13 cellular contexts compared by ENCODE assay signal in genomic region chr9:34197756-34198711, GRCh38. TPM values are rescaled to one million over a fixed set of nuclear protein-coding genes. Genes with fewer than 3 reads are reported as not detected.
DNase-seq lines count a peak whose midpoint lies in the region; ATAC-seq and TF ChIP-seq lines count a peak whose summit lies in the region.
"Had no signal": no experiment of that assay in that cellular context is flagged by ENCODE, and none has a peak within 500 bp of the region (broad histone marks: within the 10 kb centered on the region; RNA-seq: fewer than 3 reads in every experiment).

No MANE protein-coding gene starts in this region.

- no peak overlapping the region for H3K27ac ChIP-seq in esophagus muscularis mucosa (replicated peaks in 1 of 4)

- H3K9ac ChIP-seq in NT2/D1 (ENCODE audit: insufficient read length, low read depth), result peak overlapping the region; percentile 28

- H3K4me3 Mint-ChIP-seq in activated T-cell treated with anti-CD3 and anti-CD28 coated beads, Interleukin-2, amount 50 U/mL, for 72 hours, result no peak overlapping the region
- no peak overlapping the region for H3K4me3 Mint-ChIP-seq in glutamatergic neuron (ENCODE audit: unreplicated experiment)
- no peak overlapping the region for H3K4me3 Mint-ChIP-seq in stimulated activated effector memory CD8-positive, alpha-beta T cell treated with anti-CD3 and anti-CD28 coated beads, Interleukin-12 subunit alpha, Interleukin-12 subunit beta, amount 100 ng/mL, for 72 hours
- H3K4me3 Mint-ChIP-seq: T-helper 1 cell treated with Interleukin-12 subunit alpha and Interleukin-12 subunit beta and Interleukin-4 antibody, amounts not matched to agents 30 μg/mL and 1 μg/mL, for 36 hours had no signal

- peak overlapping the region; percentile 72 for H3K27ac Mint-ChIP-seq in activated T-cell treated with anti-CD3 and anti-CD28 coated beads, Interleukin-2, amount 50 U/mL, for 72 hours
- no peak overlapping the region for H3K27ac Mint-ChIP-seq in glutamatergic neuron (ENCODE audit: unreplicated experiment)
- peak overlapping the region; percentile 74 for H3K27ac Mint-ChIP-seq in stimulated activated effector memory CD8-positive, alpha-beta T cell treated with anti-CD3 and anti-CD28 coated beads, Interleukin-12 subunit alpha, Interleukin-12 subunit beta, amount 100 ng/mL, for 72 hours
- H3K27ac Mint-ChIP-seq: T-helper 1 cell treated with Interleukin-12 subunit alpha and Interleukin-12 subunit beta and Interleukin-4 antibody, amounts not matched to agents 30 μg/mL and 1 μg/mL, for 36 hours had no signal

- DNase-seq in activated T-cell treated with anti-CD3 and anti-CD28 coated beads, Interleukin-2, amount 50 U/mL, for 72 hours, result no peak
- DNase-seq in activated T-cell treated with anti-CD3 and anti-CD28 coated beads, Interleukin-2, amount 50 U/mL, for 1 hour, result no peak
- DNase-seq in NT2/D1 (ENCODE audit: low read depth, low spot score), result peak; percentile 59
- DNase-seq in glutamatergic neuron, result peak; percentile 19
- DNase-seq in stimulated activated effector memory CD8-positive, alpha-beta T cell treated with anti-CD3 and anti-CD28 coated beads, Interleukin-12 subunit alpha, Interleukin-12 subunit beta, amount 100 ng/mL, for 72 hours (ENCODE audit: low spot score in 2 of 2), result no peak
- no peak for DNase-seq in activated CD4-positive, alpha-beta T cell treated with anti-CD3 and anti-CD28 coated beads, Interleukin-2, amount 50 U/mL, for 1 hour
- no peak for DNase-seq in esophagus muscularis mucosa (ENCODE audit: extremely low spot score)
- DNase-seq: activated gamma-delta T cell treated with Interleukin-2 at 50 U/mL for 16 hours; NCI-H187 treated with DMSO at 0.1 percent for 48 hours; stimulated activated naive CD8-positive, alpha-beta T cell treated with anti-CD3 and anti-CD28 coated beads, Interleukin-15, Interleukin-2, amounts not matched to agents 100 U/mL and 50 U/mL, for 24 hours had no signal

- WGBS in esophagus muscularis mucosa, result 98% methylated on average over 5 of the region's 6 CpGs

- H3K9me3 Mint-ChIP-seq in activated T-cell treated with anti-CD3 and anti-CD28 coated beads, Interleukin-2, amount 50 U/mL, for 72 hours, result no peaks in the 10 kb centered on the region
- H3K9me3 Mint-ChIP-seq in glutamatergic neuron (ENCODE audit: unreplicated experiment), result peaks cover 7% of the 10 kb centered on the region
- H3K9me3 Mint-ChIP-seq in stimulated activated effector memory CD8-positive, alpha-beta T cell treated with anti-CD3 and anti-CD28 coated beads, Interleukin-12 subunit alpha, Interleukin-12 subunit beta, amount 100 ng/mL, for 72 hours, result no peaks in the 10 kb centered on the region
- H3K9me3 Mint-ChIP-seq: T-helper 1 cell treated with Interleukin-12 subunit alpha and Interleukin-12 subunit beta and Interleukin-4 antibody, amounts not matched to agents 30 μg/mL and 1 μg/mL, for 36 hours had no signal

- no peak for TF ChIP-seq POLR2A in esophagus muscularis mucosa (IDR thresholded peaks at IDR 0.05; ENCODE audit: low read depth)

- H3K4me3 ChIP-seq in NT2/D1 (ENCODE audit: insufficient read length, low read depth) (no peak overlapping the region), esophagus muscularis mucosa (no peak overlapping the region)
- H3K4me3 ChIP-seq: skin epidermis had no signal

- peaks cover 4 to 6% of the 10 kb centered on the region in 2 donors for H3K36me3 Mint-ChIP-seq in activated T-cell treated with anti-CD3 and anti-CD28 coated beads, Interleukin-2, amount 50 U/mL, for 72 hours (ENCODE audit: insufficient read depth in 2 of 2)
- peaks cover 13% of the 10 kb centered on the region for H3K36me3 Mint-ChIP-seq in glutamatergic neuron (ENCODE audit: unreplicated experiment)
- peaks cover 63% of the 10 kb centered on the region for H3K36me3 Mint-ChIP-seq in stimulated activated effector memory CD8-positive, alpha-beta T cell treated with anti-CD3 and anti-CD28 coated beads, Interleukin-12 subunit alpha, Interleukin-12 subunit beta, amount 100 ng/mL, for 72 hours

- H3K27me3 Mint-ChIP-seq in activated T-cell treated with anti-CD3 and anti-CD28 coated beads, Interleukin-2, amount 50 U/mL, for 72 hours (ENCODE audit: low read depth), result no peaks in the 10 kb centered on the region
- H3K27me3 Mint-ChIP-seq in glutamatergic neuron (ENCODE audit: unreplicated experiment), result peaks cover 3% of the 10 kb centered on the region

- peaks cover 11% of the 10 kb centered on the region for H3K36me3 ChIP-seq in NT2/D1 (ENCODE audit: insufficient read depth, insufficient read length, low read length)
- peaks cover 4 to 33% (median 25%) of the 10 kb centered on the region in 4 donors for H3K36me3 ChIP-seq in esophagus muscularis mucosa

- H3K4me1 ChIP-seq in NT2/D1 (ENCODE audit: insufficient read depth, insufficient read length) (peaks cover 6% of the 10 kb centered on the region), esophagus muscularis mucosa (peaks cover 18 to 47% (median 29%) of the 10 kb centered on the region in 4 donors)

- H3K27me3 ChIP-seq in NT2/D1 (ENCODE audit: insufficient read depth, insufficient read length), result no peaks in the 10 kb centered on the region
- no peaks in the 10 kb centered on the region for H3K27me3 ChIP-seq in esophagus muscularis mucosa

- intact Hi-C loops in esophagus muscularis mucosa (cut with DNase I), result no loop called here

- no peak for ATAC-seq in activated T-cell treated with anti-CD3 and anti-CD28 coated beads, Interleukin-2, amount 50 U/mL, for 72 hours (replicated peaks in 1 of 2)
- peak; percentile 56 for ATAC-seq in stimulated activated effector memory CD8-positive, alpha-beta T cell treated with anti-CD3 and anti-CD28 coated beads, Interleukin-12 subunit alpha, Interleukin-12 subunit beta, amount 100 ng/mL, for 72 hours
- ATAC-seq in GM21528 (IDR thresholded peaks at IDR 0.05; ENCODE audit: low FRiP score, unreplicated experiment), result no peak
- ATAC-seq: stimulated activated naive CD8-positive, alpha-beta T cell treated with anti-CD3 and anti-CD28 coated beads, Interleukin-15, Interleukin-2, amounts not matched to agents 100 U/mL and 50 U/mL, for 24 hours had no signal

- TF ChIP-seq CTCF in glutamatergic neuron (IDR thresholded peaks at IDR 0.05; ENCODE audit: partially characterized antibody, unreplicated experiment) (no peak), esophagus muscularis mucosa (IDR thresholded peaks at IDR 0.05) (no peak)

- H3K9me3 ChIP-seq in NT2/D1 (ENCODE audit: insufficient read depth, low read length) (no peaks in the 10 kb centered on the region), esophagus muscularis mucosa (no peaks in the 10 kb centered on the region)

- peaks cover 36% of the 10 kb centered on the region for H3K4me1 Mint-ChIP-seq in activated T-cell treated with anti-CD3 and anti-CD28 coated beads, Interleukin-2, amount 50 U/mL, for 72 hours (ENCODE audit: low read depth)
- no peaks in the 10 kb centered on the region for H3K4me1 Mint-ChIP-seq in glutamatergic neuron (ENCODE audit: low read depth, unreplicated experiment)
- H3K4me1 Mint-ChIP-seq in stimulated activated effector memory CD8-positive, alpha-beta T cell treated with anti-CD3 and anti-CD28 coated beads, Interleukin-12 subunit alpha, Interleukin-12 subunit beta, amount 100 ng/mL, for 72 hours, result peaks cover 62% of the 10 kb centered on the region

- TF ChIP-seq EP300 in esophagus muscularis mucosa (IDR thresholded peaks at IDR 0.05), result no peak

RNA-seq across cellular contexts. Expression of gene UBAP1, which starts 19.2 kb away (rescaled TPM):
- total RNA-seq in activated T-cell treated with anti-CD3 and anti-CD28 coated beads, Interleukin-2, amount 50 U/mL, for 72 hours, result 10 to 100 TPM; 36.4 to 37.5 TPM
- total RNA-seq in glutamatergic neuron (ENCODE audit: unreplicated experiment), result 28.4 TPM
- 10 to 100 TPM; 54.0 to 84.3 (median 72.6) TPM for total RNA-seq in esophagus muscularis mucosa

Comparison
In these comparisons a context has a peak if more than half of its experiments do, and no peak if none do; other contexts are left out.
1. DNase-seq: peak in NT2/D1 (single experiment) and glutamatergic neuron (single experiment); none in activated T-cell treated with anti-CD3 and anti-CD28 coated beads, Interleukin-2, amount 50 U/mL, for 72 hours (0 of 2), activated T-cell treated with anti-CD3 and anti-CD28 coated beads, Interleukin-2, amount 50 U/mL, for 1 hour (single experiment), stimulated activated effector memory CD8-positive, alpha-beta T cell treated with anti-CD3 and anti-CD28 coated beads, Interleukin-12 subunit alpha, Interleukin-12 subunit beta, amount 100 ng/mL, for 72 hours (0 of 2), activated CD4-positive, alpha-beta T cell treated with anti-CD3 and anti-CD28 coated beads, Interleukin-2, amount 50 U/mL, for 1 hour (single experiment) and esophagus muscularis mucosa (single experiment).